19 cellular contexts compared by ENCODE assay signal in the genomic region with DNA sequence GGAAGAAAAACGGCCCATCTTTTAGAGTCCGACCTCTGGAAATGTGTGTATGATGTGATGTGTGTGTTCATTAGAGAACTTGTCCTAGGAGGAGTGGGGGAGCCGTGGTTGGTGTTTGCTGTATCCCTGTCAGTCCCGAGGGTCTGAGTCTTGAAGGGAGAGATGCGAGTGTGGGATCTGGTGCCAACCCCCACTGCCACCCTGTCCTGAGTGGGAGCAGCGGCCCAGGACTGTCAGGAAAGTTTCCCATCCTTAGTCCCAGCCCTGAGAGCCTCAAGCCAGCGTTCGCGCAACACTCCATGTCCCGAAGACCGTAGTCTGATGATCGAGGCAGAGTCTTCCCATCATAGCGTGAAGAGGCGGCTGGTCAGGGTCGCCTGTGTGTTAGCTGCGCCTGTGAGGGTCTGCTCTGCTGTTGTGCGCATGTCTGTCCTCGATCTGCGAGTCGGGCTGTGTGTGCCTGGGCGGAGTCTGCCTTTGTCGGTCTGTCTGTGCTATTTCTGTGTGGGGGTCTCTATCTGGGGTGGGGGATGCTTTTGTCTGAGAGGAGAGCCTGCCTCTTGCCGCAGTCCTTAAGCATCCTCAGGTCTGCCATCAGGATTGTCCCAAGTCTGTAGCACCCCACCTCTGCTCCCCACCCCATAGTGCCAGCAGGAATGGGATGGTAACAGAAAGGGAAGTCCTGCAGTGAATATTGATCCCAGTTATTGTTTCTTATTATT. TPM values are rescaled to one million over a fixed set of nuclear protein-coding genes. Genes with fewer than 3 reads are reported as not detected.
DNase-seq lines count a peak whose midpoint lies in the region; TF ChIP-seq lines count a peak whose summit lies in the region.
"Had no signal": no experiment of that assay in that cellular context is flagged by ENCODE, and none has a peak within 500 bp of the region (broad histone marks: within the 10 kb centered on the region; RNA-seq: fewer than 3 reads in every experiment).

No MANE protein-coding gene starts in this region.

- H3K9me2 ChIP-seq in OCI-LY7 (ENCODE audit: insufficient read depth, low read length), result no peaks in the 10 kb centered on the region

- peaks cover 78% of the 10 kb centered on the region for H3K27me3 ChIP-seq in adrenal gland
- H3K27me3 ChIP-seq in testis, result no peaks in the 10 kb centered on the region
- peaks cover 80% of the 10 kb centered on the region for H3K27me3 ChIP-seq in brain microvascular endothelial cell (replicated peaks)

- CTCF ChIA-PET in OCI-LY7 (lab: Charles Lee; ENCODE audit: unreplicated experiment), result no interaction called here

- BruUV-seq in OCI-LY7 (replicated peaks; lab: Mats Ljungman, UMichigan), result no TSS peak

- no peaks in the 10 kb centered on the region for H3K79me2 ChIP-seq in OCI-LY7 (ENCODE audit: insufficient read depth, low read depth, low read length)

- TF ChIP-seq POLR2A in adrenal gland (IDR thresholded peaks at IDR 0.05) (no peak), testis (IDR thresholded peaks at IDR 0.05) (no peak)

- no peaks in the 10 kb centered on the region for H4K20me1 ChIP-seq in OCI-LY7 (ENCODE audit: insufficient read depth, low read length)

- H3K4me2 ChIP-seq in OCI-LY7 (ENCODE audit: low read length), result no peak overlapping the region

- no peaks in the 10 kb centered on the region for H3K9me3 ChIP-seq in mesodermal cell (ENCODE audit: control insufficient read depth, low read length)
- H3K9me3 ChIP-seq in adrenal gland (replicated peaks in 1 of 3), result no peaks in the 10 kb centered on the region
- H3K9me3 ChIP-seq in testis, result no peaks in the 10 kb centered on the region
- no peaks in the 10 kb centered on the region for H3K9me3 ChIP-seq in OCI-LY7 (ENCODE audit: low read length)

- H2AFZ ChIP-seq in OCI-LY7 (ENCODE audit: low read length), result no peak overlapping the region

- H3K36me3 Mint-ChIP-seq in activated T-helper 2 cell treated with anti-CD3 and anti-CD28 coated beads, Interferon-gamma antibody, Interleukin-2, Interleukin-4, amounts not matched to agents 10 μg/mL and 5 μg/mL and 100 μg/mL, durations not matched to agents 14 hours and 24 hours and 36 hours (ENCODE audit: low read depth), result no peaks in the 10 kb centered on the region
- H3K36me3 Mint-ChIP-seq: CD8-positive, alpha-beta T cell had no signal

- no peak for TF ChIP-seq CTCF in adrenal gland (IDR thresholded peaks at IDR 0.05)
- TF ChIP-seq CTCF in testis (IDR thresholded peaks at IDR 0.05), result no peak
- TF ChIP-seq CTCF in brain microvascular endothelial cell (IDR thresholded peaks at IDR 0.05; ENCODE audit: low read depth, low read length, missing control alignments), result no peak
- no peak for TF ChIP-seq CTCF in OCI-LY7 (conservative IDR thresholded peaks at IDR 0.05; ENCODE audit: low read length)

- H3K4me3 ChIP-seq in mesodermal cell (ENCODE audit: extremely low read depth, insufficient read depth, low read length, poor library complexity, severe bottlenecking) (peak overlapping the region; percentile 6), adrenal gland (no peak overlapping the region), testis (no peak overlapping the region), brain microvascular endothelial cell (ENCODE audit: low read depth, low read length) (no peak overlapping the region), OCI-LY7 (ENCODE audit: low read depth, low read length, poor library complexity, severe bottlenecking) (no peak overlapping the region)

- H3K27me3 Mint-ChIP-seq in activated T-helper 2 cell treated with anti-CD3 and anti-CD28 coated beads, Interferon-gamma antibody, Interleukin-2, Interleukin-4, amounts not matched to agents 10 μg/mL and 5 μg/mL and 100 μg/mL, durations not matched to agents 14 hours and 24 hours and 36 hours (ENCODE audit: low read depth), result peaks cover 69% of the 10 kb centered on the region

- DNase-seq in activated effector memory CD4-positive, alpha-beta T cell treated with anti-CD3 and anti-CD28 coated beads, Interleukin-2, amount 50 U/mL, for 16 hours, result peak; percentile 24
- no peak for DNase-seq in activated effector memory CD4-positive, alpha-beta T cell treated with Interleukin-2 at 50 U/mL for 16 hours
- no peak for DNase-seq in activated T-helper 2 cell treated with anti-CD3 and anti-CD28 coated beads, Interferon-gamma antibody, Interleukin-2, Interleukin-4, amounts not matched to agents 10 μg/mL and 5 μg/mL and 100 μg/mL, durations not matched to agents 14 hours and 24 hours and 36 hours (ENCODE audit: low spot score)
- no peak for DNase-seq in adrenal gland
- DNase-seq in testis, result no peak
- no peak for DNase-seq in brain microvascular endothelial cell
- no peak for DNase-seq in OCI-LY7 (ENCODE audit: low spot score)
- DNase-seq: activated CD4-positive, alpha-beta T cell treated with anti-CD3 and anti-CD28 coated beads, Interleukin-2, amount 50 U/mL, for 48 hours; activated T-cell treated with anti-CD3 and anti-CD28 coated beads, Interleukin-2, amount 50 U/mL, for 4 hours; CD8-positive, alpha-beta T cell; EL; foreskin fibroblast; NCI-H187; NCI-H510A treated with DMSO at 0.1 percent for 48 hours; stimulated activated naive CD8-positive, alpha-beta T cell treated with anti-CD3 and anti-CD28 coated beads, Interleukin-15, amount 100 ng/mL, for 72 hours had no signal

- intact Hi-C loops in activated T-helper 2 cell treated with anti-CD3 and anti-CD28 coated beads, Interferon-gamma antibody, Interleukin-2, Interleukin-4, amounts not matched to agents 10 μg/mL and 5 μg/mL and 100 μg/mL, durations not matched to agents 14 hours and 24 hours and 36 hours (cut with micrococcal nuclease), result no loop called here
- intact Hi-C loops in adrenal gland (cut with DNase I) (no loop called here), testis (cut with DNase I; ENCODE audit: low total_unique reads) (no loop called here), OCI-LY7 (cut with micrococcal nuclease; ENCODE audit: unreplicated experiment) (no loop called here)

- no peaks in the 10 kb centered on the region for H3K4me1 ChIP-seq in mesodermal cell (ENCODE audit: control insufficient read depth, insufficient read depth, low read length, poor library complexity, severe bottlenecking)
- H3K4me1 ChIP-seq in adrenal gland (replicated peaks in 1 of 2), result peaks cover 0 to 9% of the 10 kb centered on the region in 2 donors
- H3K4me1 ChIP-seq in testis, result peaks cover 5% of the 10 kb centered on the region
- H3K4me1 ChIP-seq in OCI-LY7 (ENCODE audit: insufficient read depth, low read length, poor library complexity, severe bottlenecking), result no peaks in the 10 kb centered on the region

- H3K36me3 ChIP-seq in mesodermal cell (ENCODE audit: control insufficient read depth, insufficient read depth, low read length) (no peaks in the 10 kb centered on the region), adrenal gland (replicated peaks in 1 of 2) (no peaks in the 10 kb centered on the region), testis (ENCODE audit: low read depth, missing control alignments) (no peaks in the 10 kb centered on the region), brain microvascular endothelial cell (replicated peaks) (no peaks in the 10 kb centered on the region), OCI-LY7 (ENCODE audit: insufficient read depth, low read length) (no peaks in the 10 kb centered on the region)

- in situ Hi-C loops in brain microvascular endothelial cell (cut with HindIII; ENCODE audit: low pct_ligation_motif_present, low sequenced_read_pairs), result no loop called here

- no peak overlapping the region for H3K27ac ChIP-seq in mesodermal cell (ENCODE audit: low read depth, low read length, severe bottlenecking)
- H3K27ac ChIP-seq in adrenal gland, result no peak overlapping the region
- no peak overlapping the region for H3K27ac ChIP-seq in testis
- no peak overlapping the region for H3K27ac ChIP-seq in brain microvascular endothelial cell
- no peak overlapping the region for H3K27ac ChIP-seq in OCI-LY7 (ENCODE audit: low read depth, low read length, poor library complexity, severe bottlenecking)

- H3K9me3 Mint-ChIP-seq in activated T-helper 2 cell treated with anti-CD3 and anti-CD28 coated beads, Interferon-gamma antibody, Interleukin-2, Interleukin-4, amounts not matched to agents 10 μg/mL and 5 μg/mL and 100 μg/mL, durations not matched to agents 14 hours and 24 hours and 36 hours, result no peaks in the 10 kb centered on the region
- H3K9me3 Mint-ChIP-seq: CD8-positive, alpha-beta T cell had no signal

- 2 to 3% methylated on average over 14 to 21 of the region's 23 CpGs for WGBS in mesodermal cell (ENCODE audit: insufficient coverage in 2 of 2), 2 experiments
- WGBS in adrenal gland, 4 donors, result 2 to 8% (median 3%) methylated on average over 3 to 23 of the region's 23 CpGs
- 1 to 40% methylated on average over 1 to 22 of the region's 23 CpGs for WGBS in testis, 2 donors

- H3K4me1 Mint-ChIP-seq in activated T-helper 2 cell treated with anti-CD3 and anti-CD28 coated beads, Interferon-gamma antibody, Interleukin-2, Interleukin-4, amounts not matched to agents 10 μg/mL and 5 μg/mL and 100 μg/mL, durations not matched to agents 14 hours and 24 hours and 36 hours (ENCODE audit: low read depth), result peaks cover 9% of the 10 kb centered on the region

- POLR2A ChIA-PET in OCI-LY7 (lab: Charles Lee), result interaction anchor here (0.6 kb wide), 1 partner anchor 13 kb away, joined by 3 read pairs; no protein-coding TSS in a partner anchor

- H3K27ac Mint-ChIP-seq in activated T-helper 2 cell treated with anti-CD3 and anti-CD28 coated beads, Interferon-gamma antibody, Interleukin-2, Interleukin-4, amounts not matched to agents 10 μg/mL and 5 μg/mL and 100 μg/mL, durations not matched to agents 14 hours and 24 hours and 36 hours, result no peak overlapping the region
- H3K27ac Mint-ChIP-seq: CD8-positive, alpha-beta T cell; stimulated activated naive CD8-positive, alpha-beta T cell treated with anti-CD3 and anti-CD28 coated beads, Interleukin-15, amount 100 ng/mL, for 72 hours had no signal

- H3K4me3 Mint-ChIP-seq in activated T-helper 2 cell treated with anti-CD3 and anti-CD28 coated beads, Interferon-gamma antibody, Interleukin-2, Interleukin-4, amounts not matched to agents 10 μg/mL and 5 μg/mL and 100 μg/mL, durations not matched to agents 14 hours and 24 hours and 36 hours (ENCODE audit: low read depth), result peak overlapping the region; percentile 32
- H3K4me3 Mint-ChIP-seq: activated T-cell treated with anti-CD3 and anti-CD28 coated beads, Interleukin-2, amount 50 U/mL, for 4 hours; CD8-positive, alpha-beta T cell; stimulated activated naive CD8-positive, alpha-beta T cell treated with anti-CD3 and anti-CD28 coated beads, Interleukin-15, amount 100 ng/mL, for 72 hours had no signal

RNA-seq across cellular contexts. Expression of gene CHAT, which starts 0.5 kb away (rescaled TPM):
- 2.2 and 2.5 TPM in 2 replicates for total RNA-seq in activated T-helper 2 cell treated with anti-CD3 and anti-CD28 coated beads, Interferon-gamma antibody, Interleukin-2, Interleukin-4, amounts not matched to agents 10 μg/mL and 5 μg/mL and 100 μg/mL, durations not matched to agents 14 hours and 24 hours and 36 hours
- polyA plus RNA-seq in mesodermal cell (2013, experiment 1 of 2), result 1.8 TPM
- 0.61 TPM for polyA plus RNA-seq in mesodermal cell (2013, experiment 2 of 2)
- total RNA-seq in adrenal gland (not detected), testis (1 to 10 TPM in 1 of 2 donors, under 1 TPM in 1; 0.93 to 1.7 TPM), OCI-LY7 (2022) (not detected in 2 replicates)
- polyA plus RNA-seq in adrenal gland (not detected), testis (ENCODE audit: insufficient read depth, low read depth, low replicate concordance) (0.75 TPM)
- not detected in 2 replicates for total RNA-seq in OCI-LY7 (2014; rRNA removed; shearing (Covaris generic))
- total RNA-seq: activated T-cell treated with anti-CD3 and anti-CD28 coated beads, Interleukin-2, amount 50 U/mL, for 4 hours; CD8-positive, alpha-beta T cell; lower leg skin had no signal
- polyA plus RNA-seq: adipose tissue, AG04450 had no signal

RNA-seq across cellular contexts. Expression of gene SLC18A3, which starts 3.2 kb away (rescaled TPM):
- 0.18 and 0.32 TPM in 2 replicates for total RNA-seq in activated T-helper 2 cell treated with anti-CD3 and anti-CD28 coated beads, Interferon-gamma antibody, Interleukin-2, Interleukin-4, amounts not matched to agents 10 μg/mL and 5 μg/mL and 100 μg/mL, durations not matched to agents 14 hours and 24 hours and 36 hours
- polyA plus RNA-seq in mesodermal cell (2013, experiment 1 of 2), result 1.3 TPM
- 1.1 TPM for polyA plus RNA-seq in mesodermal cell (2013, experiment 2 of 2)
- total RNA-seq in adrenal gland (under 1 TPM in 2 of 8 donors, not detected in 6; 0.14 to 0.41 TPM), testis (not detected), OCI-LY7 (2022) (not detected in 2 replicates)
- polyA plus RNA-seq in adrenal gland (under 1 TPM in 2 of 3 donors, not detected in 1; 0.03 to 0.16 TPM), testis (ENCODE audit: insufficient read depth, low read depth, low replicate concordance) (not detected)
- total RNA-seq in OCI-LY7 (2014; rRNA removed; shearing (Covaris generic)), result not detected in 2 replicates
- total RNA-seq: activated T-cell treated with anti-CD3 and anti-CD28 coated beads, Interleukin-2, amount 50 U/mL, for 4 hours; CD8-positive, alpha-beta T cell; lower leg skin had no signal
- polyA plus RNA-seq: AG04450 had no signal
